ENCODE assay signal across 1 cellular context in genomic region chr11:68275721-68276488, GRCh38.
TF ChIP-seq lines count a peak whose summit lies in the region.

No MANE protein-coding gene starts in this region.

TF ChIP-seq in K562, 482 proteins besides CTCF, POLR2A, EP300 and RAD21:
- TF ChIP-seq NR0B1 (IDR thresholded peaks at IDR 0.05; ENCODE audit: partially characterized antibody) = no peak
- TF ChIP-seq HDAC1 (IDR thresholded peaks at IDR 0.05) = no peak
- TF ChIP-seq ZBTB33 (CRISPR knock-in tag; IDR thresholded peaks at IDR 0.05) = peak; percentile 96
